ENCODE assay signal across 12 cellular contexts in genomic region chr19:16969127-16969526, GRCh38. TPM values are rescaled to one million over a fixed set of nuclear protein-coding genes. Genes with fewer than 3 reads are reported as not detected.
DNase-seq lines count a peak whose midpoint lies in the region; ATAC-seq, FAIRE-seq and TF ChIP-seq lines count a peak whose summit lies in the region.
"Had no signal": no experiment of that assay in that cellular context is flagged by ENCODE, and none has a peak within 500 bp of the region (broad histone marks: within the 10 kb centered on the region; RNA-seq: fewer than 3 reads in every experiment).

No MANE protein-coding gene starts in this region.

- no peak overlapping the region for H3K18ac ChIP-seq in H1 (ENCODE audit: extremely low read depth, low read length)

- POLR2A ChIA-PET in H1 (lab: Charles Lee; ENCODE audit: partially characterized antibody), result no interaction called here
- POLR2A ChIA-PET in activated CD4-positive, alpha-beta T cell treated with anti-CD3 and anti-CD28 coated beads, Interleukin-2, amount 10 ng/mL, durations not matched to agents 7 days and 5 days (lab: Charles Lee), result no interaction called here

- H3K9me3 ChIP-seq in BE2C, result no peaks in the 10 kb centered on the region
- H3K9me3 ChIP-seq in H1 (ENCODE audit: insufficient read depth in 2 of 2, low read depth in 1 of 2, low read length in 1 of 2), result peaks cover 3 to 5% of the 10 kb centered on the region in 2 experiments; a peak in 3 of 4 replicates
- H3K9me3 ChIP-seq: testis had no signal

- no peak overlapping the region for H4K91ac ChIP-seq in H1 (replicated peaks; ENCODE audit: insufficient read length, low read length)

- no peaks in the 10 kb centered on the region for H3K79me1 ChIP-seq in H1 (ENCODE audit: low read depth, low read length)

- no peak overlapping the region for H2AK5ac ChIP-seq in H1 (ENCODE audit: low read depth, low read length)

- no peak overlapping the region for H2BK15ac ChIP-seq in H1 (ENCODE audit: low read length)

- H3K14ac ChIP-seq in H1 (ENCODE audit: insufficient read length), result no peak overlapping the region

- TF ChIP-seq RAD21 in H1 (IDR thresholded peaks at IDR 0.05 in 1 of 2, conservative IDR thresholded peaks at IDR 0.05 in 1 of 2; ENCODE audit: low read depth in 2 of 2, low read length in 2 of 2), result peak; percentile 43 to 57

- ATAC-seq in GM18502 (IDR thresholded peaks at IDR 0.05; ENCODE audit: poor library complexity, unreplicated experiment) (no peak), HG02852 (IDR thresholded peaks at IDR 0.05; ENCODE audit: unreplicated experiment) (no peak)

- H3K9ac ChIP-seq in H1 (replicated peaks in 1 of 4; ENCODE audit: extremely low read depth in 1 of 4, low read depth in 3 of 4, low read length in 3 of 4), result no peak overlapping the region

- peak; percentile 32 for DNase-seq in BE2C
- peak; percentile 52 for DNase-seq in OCI-M1 (lab: John Stamatoyannopoulos, UW)
- no peak for DNase-seq in H1 (ENCODE audit: low read depth in 1 of 2, low spot score in 2 of 2)
- no peak for DNase-seq in midbrain (lab: John Stamatoyannopoulos, UW)
- DNase-seq in activated CD4-positive, alpha-beta T cell treated with anti-CD3 and anti-CD28 coated beads, Interleukin-2, amount 10 ng/mL, durations not matched to agents 7 days and 5 days, result no peak
- DNase-seq: activated CD4-positive, alpha-beta memory T cell treated with anti-CD3 and anti-CD28 coated beads, Interleukin-2, amount 10 ng/mL, durations not matched to agents 7 days and 5 days; CD4-positive, alpha-beta memory T cell; testis had no signal

- H3K4me3 Mint-ChIP-seq in activated CD4-positive, alpha-beta T cell treated with anti-CD3 and anti-CD28 coated beads, Interleukin-2, amount 10 ng/mL, durations not matched to agents 7 days and 5 days, result no peak overlapping the region
- H3K4me3 Mint-ChIP-seq: activated CD4-positive, alpha-beta memory T cell treated with anti-CD3 and anti-CD28 coated beads, Interleukin-2, amount 10 ng/mL, durations not matched to agents 7 days and 5 days; neural crest cell had no signal

- H3K4me2 ChIP-seq in H1 (ENCODE audit: insufficient read depth in 1 of 2, low read depth in 2 of 2, low read length in 2 of 2), result no peak overlapping the region

- H3K4me1 Mint-ChIP-seq in activated CD4-positive, alpha-beta T cell treated with anti-CD3 and anti-CD28 coated beads, Interleukin-2, amount 10 ng/mL, durations not matched to agents 7 days and 5 days, result no peaks in the 10 kb centered on the region
- H3K4me1 Mint-ChIP-seq: activated CD4-positive, alpha-beta memory T cell treated with anti-CD3 and anti-CD28 coated beads, Interleukin-2, amount 10 ng/mL, durations not matched to agents 7 days and 5 days; CD4-positive, alpha-beta memory T cell; neural crest cell had no signal

- H2AFZ ChIP-seq in H1 (ENCODE audit: low read length), result no peak overlapping the region

- H3K4ac ChIP-seq in H1 (replicated peaks; ENCODE audit: insufficient read length, low read depth, low read length), result no peak overlapping the region

- H3K4me3 ChIP-seq in BE2C (ENCODE audit: low read depth, low read length) (no peak overlapping the region), GM12875 (ENCODE audit: low read depth, low read length) (no peak overlapping the region), H1 (ENCODE audit: extremely low read depth in 1 of 4, insufficient read depth in 2 of 4, low read depth in 3 of 4, low read length in 4 of 4) (no peak overlapping the region)
- H3K4me3 ChIP-seq: testis had no signal

- no peaks in the 10 kb centered on the region for H3K36me3 ChIP-seq in BE2C
- peaks cover 0 to 7% (median 0%) of the 10 kb centered on the region in 4 experiments; a peak in 2 of 8 replicates for H3K36me3 ChIP-seq in H1 (ENCODE audit: control insufficient read depth in 2 of 4, insufficient read depth in 4 of 4, low read length in 3 of 4)

- H3K27me3 ChIP-seq in BE2C (no peaks in the 10 kb centered on the region), H1 (replicated peaks in 1 of 4; ENCODE audit: control insufficient read depth in 3 of 4, extremely low read depth in 1 of 4, insufficient read depth in 3 of 4, low read length in 3 of 4) (no peaks in the 10 kb centered on the region)
- H3K27me3 ChIP-seq: testis had no signal

- H2BK12ac ChIP-seq in H1 (ENCODE audit: low read depth, low read length), result no peak overlapping the region

- H4K20me1 ChIP-seq in H1 (replicated peaks in 1 of 2; ENCODE audit: control insufficient read depth in 1 of 2, insufficient read depth in 2 of 2, low read length in 2 of 2), result no peaks in the 10 kb centered on the region

- no peak overlapping the region for H2BK5ac ChIP-seq in H1 (ENCODE audit: low read depth, low read length)

- no peak overlapping the region for H2BK120ac ChIP-seq in H1 (replicated peaks; ENCODE audit: low read depth, low read length)

- no peak overlapping the region for H3K27ac ChIP-seq in H1 (ENCODE audit: low read depth, low read length)
- H3K27ac ChIP-seq: testis had no signal

- no peak for FAIRE-seq in H1 (lab: Jason Lieb, UNC)

- H3K23me2 ChIP-seq in H1 (ENCODE audit: low read depth, low read length), result no peaks in the 10 kb centered on the region

- no peak overlapping the region for H2BK20ac ChIP-seq in H1 (ENCODE audit: low read length)

- H3K56ac ChIP-seq in H1 (replicated peaks; ENCODE audit: insufficient read length, low read depth, low read length), result no peak overlapping the region

- no peak for TF ChIP-seq EP300 in H1 (IDR thresholded peaks at IDR 0.05; ENCODE audit: borderline replicate concordance in 1 of 2, low read depth in 2 of 2, low read length in 2 of 2)

- TF ChIP-seq CTCF in BE2C (IDR thresholded peaks at IDR 0.05; ENCODE audit: low read depth, low read length), result peak; percentile 50
- peak; percentile 33; the same call in 1 of the 2 replicates for TF ChIP-seq CTCF in GM12875 (IDR thresholded peaks at IDR 0.05; ENCODE audit: borderline replicate concordance, insufficient read depth, low read depth, low read length)
- peak; percentile 22 to 47 (median 30); a peak in 2 of 4 replicates for TF ChIP-seq CTCF in H1 (IDR thresholded peaks at IDR 0.05; ENCODE audit: control extremely low read depth in 1 of 3, insufficient read depth in 1 of 3, low read depth in 1 of 3, low read length in 3 of 3)

- H3K79me2 ChIP-seq in H1 (ENCODE audit: control insufficient read depth in 1 of 2, insufficient read depth in 2 of 2, low read length in 2 of 2), result no peaks in the 10 kb centered on the region

- no peak overlapping the region for H4K5ac ChIP-seq in H1 (ENCODE audit: insufficient read length, low read depth, low read length)

- H4K8ac ChIP-seq in H1 (ENCODE audit: extremely low read depth, insufficient read depth, low read length), result no peak overlapping the region

- H3K36me3 Mint-ChIP-seq in activated CD4-positive, alpha-beta T cell treated with anti-CD3 and anti-CD28 coated beads, Interleukin-2, amount 10 ng/mL, durations not matched to agents 7 days and 5 days (ENCODE audit: low read depth), result no peaks in the 10 kb centered on the region
- H3K36me3 Mint-ChIP-seq: CD4-positive, alpha-beta memory T cell had no signal

- peaks cover 5% of the 10 kb centered on the region for H3K27me3 Mint-ChIP-seq in activated CD4-positive, alpha-beta T cell treated with anti-CD3 and anti-CD28 coated beads, Interleukin-2, amount 10 ng/mL, durations not matched to agents 7 days and 5 days
- H3K27me3 Mint-ChIP-seq: CD4-positive, alpha-beta memory T cell had no signal

- 100% methylated on average over 1 of the region's 1 CpG; no CpG with 5 or more reads in 1 of the 2 experiments for WGBS in H1 (ENCODE audit: extremely low coverage in 1 of 2, insufficient coverage in 1 of 2, insufficient read length in 1 of 2, insufficient replicate concordance in 2 of 2, low coverage in 1 of 2, low lambda C conversion rate in 2 of 2, missing lambda C conversion rate in 1 of 2), 2 experiments

- no peak overlapping the region for H3K27ac Mint-ChIP-seq in activated CD4-positive, alpha-beta T cell treated with anti-CD3 and anti-CD28 coated beads, Interleukin-2, amount 10 ng/mL, durations not matched to agents 7 days and 5 days
- H3K27ac Mint-ChIP-seq: activated CD4-positive, alpha-beta memory T cell treated with anti-CD3 and anti-CD28 coated beads, Interleukin-2, amount 10 ng/mL, durations not matched to agents 7 days and 5 days; CD4-positive, alpha-beta memory T cell had no signal

- TF ChIP-seq POLR2A in H1 (IDR thresholded peaks at IDR 0.05; ENCODE audit: control extremely low read depth in 1 of 2, low read depth in 2 of 2, low read length in 2 of 2), result no peak

- H3K4me1 ChIP-seq in BE2C (no peaks in the 10 kb centered on the region), H1 (replicated peaks in 1 of 4; ENCODE audit: control insufficient read depth in 3 of 4, insufficient read depth in 4 of 4, low read length in 3 of 4) (no peaks in the 10 kb centered on the region)
- H3K4me1 ChIP-seq: testis had no signal

- peaks cover 10% of the 10 kb centered on the region for H3K9me3 Mint-ChIP-seq in activated CD4-positive, alpha-beta T cell treated with anti-CD3 and anti-CD28 coated beads, Interleukin-2, amount 10 ng/mL, durations not matched to agents 7 days and 5 days

- CTCF ChIA-PET in H1 (lab: Charles Lee; ENCODE audit: partially characterized antibody), result no interaction called here
- CTCF ChIA-PET in activated CD4-positive, alpha-beta T cell treated with anti-CD3 and anti-CD28 coated beads, Interleukin-2, amount 10 ng/mL, durations not matched to agents 7 days and 5 days (lab: Charles Lee), result no interaction called here

- no peak overlapping the region for H3K23ac ChIP-seq in H1 (ENCODE audit: insufficient read length)

TF ChIP-seq in H1, 55 proteins besides CTCF, POLR2A, EP300 and RAD21 (continues in another document):
- no peak for TF ChIP-seq KDM1A (IDR thresholded peaks at IDR 0.05; ENCODE audit: borderline replicate concordance, low read length)

RNA-seq across cellular contexts. Expression of gene CPAMD8, which starts 57.5 kb away (rescaled TPM):
- 0.11 TPM for polyA plus RNA-seq in BE2C (2012; ENCODE audit: insufficient read depth, insufficient read length, low read depth)
- 9.2 and 11.1 TPM in 2 replicates for total RNA-seq in H1 (2021; fragmentation: NEBNext Ultra II Directional; extraction: Animal tissue kit (Norgen Biotek cat#: 25700))
- 6.1 and 11.2 TPM in 2 replicates for polyA plus RNA-seq in H1 (2011; rRNA removed)
- polyA plus RNA-seq in H1 (2011; cell fraction: cytosol; rRNA removed), result 8.1 TPM
- polyA plus RNA-seq in H1 (2011; cell fraction: nucleus; rRNA removed), result 28.3 TPM
- polyA plus RNA-seq in H1 (2012, experiment 1 of 2), result 5.0 to 9.0 TPM (median 7.1 TPM) in 4 replicates
- 4.6 TPM for polyA plus RNA-seq in H1 (2012, experiment 2 of 2)
- polyA plus RNA-seq in H1 (2013, experiment 1 of 2), result 6.6 TPM
- polyA plus RNA-seq in H1 (2013, experiment 2 of 2), result 6.1 TPM
- polyA minus RNA-seq in H1 (2011; rRNA and poly(A)+ RNA removed), result 9.4 and 10.3 TPM in 2 replicates
- polyA minus RNA-seq in H1 (2011; cell fraction: cytosol; rRNA and poly(A)+ RNA removed), result 6.2 TPM
- 13.3 TPM for polyA minus RNA-seq in H1 (2011; cell fraction: nucleus; rRNA and poly(A)+ RNA removed)
- under 1 TPM; 0.22 to 0.60 TPM for total RNA-seq in activated CD4-positive, alpha-beta T cell treated with anti-CD3 and anti-CD28 coated beads, Interleukin-2, amount 10 ng/mL, durations not matched to agents 7 days and 5 days

Comparison
In these comparisons a context has a peak if more than half of its experiments do, and no peak if none do; other contexts are left out.
1. DNase-seq: peak in BE2C (single experiment) and OCI-M1 (single experiment); none in H1 (0 of 2), midbrain (single experiment) and activated CD4-positive, alpha-beta T cell treated with anti-CD3 and anti-CD28 coated beads, Interleukin-2, amount 10 ng/mL, durations not matched to agents 7 days and 5 days (single experiment).
2. Peak in every context shown above with its lines, with median percentiles within 50 percentile points of each other: CTCF ChIP-seq.